ENCODE assay signal across 9 cellular contexts in genomic region chr6:112307707-112308106, GRCh38. TPM values are rescaled to one million over a fixed set of nuclear protein-coding genes. Genes with fewer than 3 reads are reported as not detected.
A peak's percentile ranks its signal among the peaks of the same experiment; 100 is the strongest.
DNase-seq lines count a peak whose midpoint lies in the region; ATAC-seq and TF ChIP-seq lines count a peak whose summit lies in the region.
"Had no signal": no experiment of that assay in that cellular context is flagged by ENCODE, and none has a peak within 500 bp of the region (broad histone marks: within the 10 kb centered on the region; RNA-seq: fewer than 3 reads in every experiment).

No MANE protein-coding gene starts in this region.

- no peak overlapping the region for H3K27ac Mint-ChIP-seq in endothelial cell (ENCODE audit: unreplicated experiment)

- H3K4me3 ChIP-seq in mucosa of descending colon (no peak overlapping the region), A673 (ENCODE audit: low read depth, low read length, poor library complexity, severe bottlenecking) (no peak overlapping the region)

- TF ChIP-seq CTCF in mucosa of descending colon (IDR thresholded peaks at IDR 0.05) = no peak
- TF ChIP-seq CTCF in A673 (conservative IDR thresholded peaks at IDR 0.05; ENCODE audit: low read depth, low read length) = no peak
- TF ChIP-seq CTCF in endothelial cell (IDR thresholded peaks at IDR 0.05; ENCODE audit: unreplicated experiment) = no peak

- H3K27me3 Mint-ChIP-seq in endothelial cell (ENCODE audit: unreplicated experiment) = no peaks in the 10 kb centered on the region

- peak; percentile 99 for ATAC-seq in GM18861 (IDR thresholded peaks at IDR 0.05; ENCODE audit: unreplicated experiment)
- ATAC-seq in GM21576 (IDR thresholded peaks at IDR 0.05; ENCODE audit: unreplicated experiment) = peak; percentile 99
- peak; percentile 100 for ATAC-seq in HG03457 (IDR thresholded peaks at IDR 0.05; ENCODE audit: unreplicated experiment)
- peak; percentile 20 for ATAC-seq in mucosa of descending colon

- H3K9me3 ChIP-seq in mucosa of descending colon (no peaks in the 10 kb centered on the region), A673 (ENCODE audit: low read depth, low read length, poor library complexity, severe bottlenecking) (no peaks in the 10 kb centered on the region)

- no peaks in the 10 kb centered on the region for H3K36me3 Mint-ChIP-seq in endothelial cell (ENCODE audit: low read depth, unreplicated experiment)

- no TSS peak for BruUV-seq in A673 (replicated peaks; lab: Mats Ljungman, UMichigan)

- peaks cover 19% of the 10 kb centered on the region for H3K27me3 ChIP-seq in A673 (replicated peaks; ENCODE audit: insufficient read depth, low read depth, low read length, poor library complexity)

- peaks cover 3% of the 10 kb centered on the region for H3K4me1 Mint-ChIP-seq in endothelial cell (ENCODE audit: unreplicated experiment)

- H3K9me3 Mint-ChIP-seq in endothelial cell (ENCODE audit: unreplicated experiment) = no peaks in the 10 kb centered on the region

- intact Hi-C loops in mucosa of descending colon (cut with DNase I, micrococcal nuclease) (no loop called here), A673 (cut with micrococcal nuclease; ENCODE audit: unreplicated experiment) (no loop called here)

- H3K4me1 ChIP-seq in mucosa of descending colon (ENCODE audit: low read depth) = no peaks in the 10 kb centered on the region
- H3K4me1 ChIP-seq in A673 (ENCODE audit: insufficient read depth, low read length, poor library complexity, severe bottlenecking) = no peaks in the 10 kb centered on the region

- DNase-seq in mucosa of descending colon (no peak), A673 (ENCODE audit: low spot score) (no peak), AG08395 (ENCODE audit: low spot score) (no peak), endothelial cell (ENCODE audit: low spot score) (no peak), occipital lobe (lab: John Stamatoyannopoulos, UW) (no peak)
- DNase-seq: NCI-H1694 had no signal

- H3K27ac ChIP-seq in A673 (ENCODE audit: low read depth, low read length, poor library complexity, severe bottlenecking) = no peak overlapping the region

- no peak overlapping the region for H3K4me3 Mint-ChIP-seq in endothelial cell (ENCODE audit: unreplicated experiment)

- CTCF ChIA-PET in A673 (lab: Charles Lee) = no interaction called here

- H3K36me3 ChIP-seq in mucosa of descending colon (ENCODE audit: low read depth) (no peaks in the 10 kb centered on the region), A673 (ENCODE audit: insufficient read depth, low read length, poor library complexity, severe bottlenecking) (no peaks in the 10 kb centered on the region)

- POLR2A ChIA-PET in A673 (lab: Charles Lee; ENCODE audit: low non-redundant PET) = no interaction called here

RNA-seq across cellular contexts. Expression of gene RFPL4B, which starts 39.4 kb away (rescaled TPM):
- total RNA-seq in mucosa of descending colon (not detected), A673 (2021) (not detected in 2 replicates), endothelial cell (ENCODE audit: unreplicated experiment) (not detected), occipital lobe (not detected)

RNA-seq across cellular contexts. Expression of gene LAMA4, which starts 53.3 kb away (rescaled TPM):
- total RNA-seq in mucosa of descending colon (100 to 1,000 TPM in 1 of 3 donors, 10 to 100 TPM in 2; 15.9 to 101 (median 37.0) TPM), A673 (2021) (1.2 and 2.0 TPM in 2 replicates), endothelial cell (ENCODE audit: unreplicated experiment) (23.9 TPM), occipital lobe (19.2 TPM)

Comparison
In these comparisons a context has a peak if more than half of its experiments do, and no peak if none do; other contexts are left out.
1. ATAC-seq: peak in every context shown above with its lines; median percentile 100 in HG03457; 99 in GM18861; 99 in GM21576; 20 in mucosa of descending colon.